ENCODE assay signal across 8 cellular contexts in genomic region chr1:119080586-119080985, GRCh38. TPM values are rescaled to one million over a fixed set of nuclear protein-coding genes. Genes with fewer than 3 reads are reported as not detected.
DNase-seq lines count a peak whose midpoint lies in the region; ATAC-seq and TF ChIP-seq lines count a peak whose summit lies in the region.
"Had no signal": no experiment of that assay in that cellular context is flagged by ENCODE, and none has a peak within 500 bp of the region (broad histone marks: within the 10 kb centered on the region; RNA-seq: fewer than 3 reads in every experiment).

No MANE protein-coding gene starts in this region.

- H3K9me3 ChIP-seq in ascending aorta (no peaks in the 10 kb centered on the region), iPS-20b (ENCODE audit: insufficient read depth, low read depth, low read length) (no peaks in the 10 kb centered on the region; the same call in 1 of the 2 replicates), tibial artery (no peaks in the 10 kb centered on the region)

- H3K27ac ChIP-seq in ascending aorta (peak overlapping the region; percentile 52 to 68), iPS-20b (ENCODE audit: low read length) (peak overlapping the region; percentile 63), tibial artery (peak overlapping the region; percentile 31 to 52)

- 0 out of 2 replicates have a peak overlapping the region, but pooled peaks have one; percentile 13 for H3K9ac ChIP-seq in iPS-20b (ENCODE audit: low read depth, low read length)

- no peak for ATAC-seq in HG03460 (IDR thresholded peaks at IDR 0.05; ENCODE audit: unreplicated experiment)

- TF ChIP-seq CTCF in ascending aorta (IDR thresholded peaks at IDR 0.05) = no peak
- no peak for TF ChIP-seq CTCF in tibial artery (IDR thresholded peaks at IDR 0.05)

- intact Hi-C loops in ascending aorta (cut with DNase I) = no loop called here
- intact Hi-C loops in tibial artery (cut with DNase I; ENCODE audit: low total_unique reads) = no loop called here

- H3K4me1 ChIP-seq in ascending aorta = peaks cover 0 to 8% of the 10 kb centered on the region in 2 donors
- peaks cover 15% of the 10 kb centered on the region; the same call in 1 of the 2 replicates for H3K4me1 ChIP-seq in iPS-20b (ENCODE audit: insufficient read depth, low read length)
- H3K4me1 ChIP-seq in tibial artery = peaks cover 0 to 49% (median 14%) of the 10 kb centered on the region in 4 donors

- no peaks in the 10 kb centered on the region for H3K27me3 ChIP-seq in ascending aorta
- no peaks in the 10 kb centered on the region for H3K27me3 ChIP-seq in iPS-20b (ENCODE audit: insufficient read depth, low read length)
- H3K27me3 ChIP-seq in tibial artery = no peaks in the 10 kb centered on the region

- no peaks in the 10 kb centered on the region for H3K36me3 ChIP-seq in ascending aorta
- no peaks in the 10 kb centered on the region for H3K36me3 ChIP-seq in iPS-20b (ENCODE audit: insufficient read depth, low read depth, low read length)
- no peaks in the 10 kb centered on the region for H3K36me3 ChIP-seq in tibial artery

- DNase-seq in HS-27A (ENCODE audit: low read depth) = peak; percentile 72
- peak in 1 of 2 donors; percentile 70 for DNase-seq in ascending aorta (ENCODE audit: low spot score in 2 of 2)
- peak; percentile 46 to 71 for DNase-seq in tibial artery
- DNase-seq in NCI-H1436 (lab: John Stamatoyannopoulos, UW) = no peak
- no peak for DNase-seq in dermis blood vessel endothelial cell
- DNase-seq: NCI-H146 had no signal

- peak overlapping the region in 1 of 2 donors; percentile 43 for H3K4me3 ChIP-seq in ascending aorta
- H3K4me3 ChIP-seq in iPS-20b (ENCODE audit: low read length) = peak overlapping the region; percentile 17; the same call in 1 of the 2 replicates
- peak overlapping the region; percentile 1 to 8 for H3K4me3 ChIP-seq in tibial artery

RNA-seq across cellular contexts. Expression of gene WARS2, which starts 59.9 kb away (rescaled TPM):
- total RNA-seq in ascending aorta (11.9 TPM), dermis blood vessel endothelial cell (14.6 and 21.9 TPM in 2 replicates)

Comparison
In these comparisons a context has a peak if more than half of its experiments do, and no peak if none do; other contexts are left out.
1. DNase-seq: peak in HS-27A (single experiment) and tibial artery (2 of 2); none in NCI-H1436 (single experiment) and dermis blood vessel endothelial cell (single experiment).
2. Peak in every context shown above with its lines, with median percentiles within 50 percentile points of each other: H3K27ac ChIP-seq.